14 cellular contexts compared by ENCODE assay signal in genomic region chr16:75205438-75205837, GRCh38. TPM values are rescaled to one million over a fixed set of nuclear protein-coding genes. Genes with fewer than 3 reads are reported as not detected.
"Had no signal": no experiment of that assay in that cellular context is flagged by ENCODE, and none has a peak within 500 bp of the region (broad histone marks: within the 10 kb centered on the region; RNA-seq: fewer than 3 reads in every experiment).

No MANE protein-coding gene starts in this region.

RNA-seq across cellular contexts. Expression of gene CTRB2, which starts 1.5 kb away (rescaled TPM):
- total RNA-seq: activated B cell treated with CpG ODN at 0.5 μM for 24 hours; activated CD4-positive, alpha-beta memory T cell treated with anti-CD3 and anti-CD28 coated beads for 36 hours; activated CD4-positive, alpha-beta T cell treated with anti-CD3 and anti-CD28 coated beads, Interleukin-2, amount 10 ng/mL, durations not matched to agents 24 days and 14 days; activated CD8-positive, alpha-beta memory T cell treated with anti-CD3 and anti-CD28 coated beads for 36 hours; activated CD8-positive, alpha-beta T cell treated with anti-CD3 and anti-CD28 coated beads for 36 hours; activated naive CD4-positive, alpha-beta T cell treated with anti-CD3 and anti-CD28 coated beads for 36 hours; activated naive CD4-positive, alpha-beta T cell treated with anti-CD3 and anti-CD28 coated beads, Interleukin-2, amount 50 U/mL, for 72 hours; activated naive CD8-positive, alpha-beta T cell treated with anti-CD3 and anti-CD28 coated beads for 36 hours; activated T-cell treated with anti-CD3 and anti-CD28 coated beads, Interleukin-2, amount 50 U/mL, for 72 hours; activated T-helper 1 cell treated with anti-CD3 and anti-CD28 coated beads, Interleukin-12 subunit alpha, Interleukin-12 subunit beta, Interleukin-2, Interleukin-4 antibody, amounts not matched to agents 30 ng/mL and 10 ng/mL and 1 ng/mL, durations not matched to agents 14 hours and 24 hours and 36 hours; activated T-helper 17 cell treated with anti-CD3 and anti-CD28 coated beads, Interleukin-2, amount 50 U/mL, for 72 hours; ascending aorta; breast epithelium; cardiac muscle cell had no signal

RNA-seq across cellular contexts. Expression of gene CTRB1, which starts 13.3 kb away (rescaled TPM):
- total RNA-seq: activated B cell treated with CpG ODN at 0.5 μM for 24 hours; activated CD4-positive, alpha-beta memory T cell treated with anti-CD3 and anti-CD28 coated beads for 36 hours; activated CD4-positive, alpha-beta T cell treated with anti-CD3 and anti-CD28 coated beads, Interleukin-2, amount 10 ng/mL, durations not matched to agents 24 days and 14 days; activated CD8-positive, alpha-beta memory T cell treated with anti-CD3 and anti-CD28 coated beads for 36 hours; activated CD8-positive, alpha-beta T cell treated with anti-CD3 and anti-CD28 coated beads for 36 hours; activated naive CD4-positive, alpha-beta T cell treated with anti-CD3 and anti-CD28 coated beads for 36 hours; activated naive CD4-positive, alpha-beta T cell treated with anti-CD3 and anti-CD28 coated beads, Interleukin-2, amount 50 U/mL, for 72 hours; activated naive CD8-positive, alpha-beta T cell treated with anti-CD3 and anti-CD28 coated beads for 36 hours; activated T-cell treated with anti-CD3 and anti-CD28 coated beads, Interleukin-2, amount 50 U/mL, for 72 hours; activated T-helper 1 cell treated with anti-CD3 and anti-CD28 coated beads, Interleukin-12 subunit alpha, Interleukin-12 subunit beta, Interleukin-2, Interleukin-4 antibody, amounts not matched to agents 30 ng/mL and 10 ng/mL and 1 ng/mL, durations not matched to agents 14 hours and 24 hours and 36 hours; activated T-helper 17 cell treated with anti-CD3 and anti-CD28 coated beads, Interleukin-2, amount 50 U/mL, for 72 hours; ascending aorta; breast epithelium; cardiac muscle cell had no signal

RNA-seq across cellular contexts. Expression of gene BCAR1, which starts 46.0 kb away (rescaled TPM):
- total RNA-seq: activated B cell treated with CpG ODN at 0.5 μM for 24 hours had no signal
